In the genomic region with DNA sequence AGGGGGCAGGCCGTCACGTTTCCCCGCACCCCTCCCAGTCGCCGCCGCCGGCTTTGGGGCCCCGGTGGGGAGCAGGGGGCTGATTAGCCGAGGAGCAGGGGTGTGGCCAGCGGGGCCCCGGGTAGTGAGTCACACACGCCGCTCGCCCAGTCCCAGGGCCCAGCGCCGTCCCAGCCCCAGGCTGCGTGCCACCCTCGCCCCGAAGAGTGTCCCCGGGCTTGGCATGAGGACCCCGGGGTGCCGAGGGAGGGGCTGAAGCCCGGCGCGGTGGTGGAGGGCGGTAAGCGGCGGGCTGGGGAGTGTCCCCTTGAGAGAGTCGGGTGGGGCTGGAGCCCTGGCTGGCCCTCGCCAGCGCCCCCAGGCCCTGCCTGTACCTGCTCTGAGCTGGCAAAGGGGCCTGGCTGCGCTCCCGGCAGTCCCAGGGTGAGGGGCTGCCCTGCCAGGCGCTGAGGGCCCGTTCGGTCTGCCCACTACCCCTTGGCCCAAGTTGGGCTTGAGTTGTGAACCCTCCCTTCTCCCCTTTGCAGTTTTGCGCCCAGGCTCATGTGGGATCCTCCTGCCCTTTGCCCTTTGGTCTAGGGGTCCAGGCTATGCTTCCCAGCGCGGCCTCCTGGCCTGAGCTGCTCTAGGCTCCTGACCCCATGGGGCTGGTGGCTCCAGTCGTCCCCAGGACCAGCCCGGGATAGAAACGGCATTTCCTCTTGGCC, we compare ENCODE assay signal across 8 cellular contexts.
DNase-seq lines count a peak whose midpoint lies in the region; TF ChIP-seq lines count a peak whose summit lies in the region.

No MANE protein-coding gene starts in this region.

- DNase-seq in activated naive CD4-positive, alpha-beta T cell treated with Interleukin-2 at 50 U/mL for 16 hours: peak; percentile 46
- no peak for DNase-seq in activated naive CD4-positive, alpha-beta T cell (lab: John Stamatoyannopoulos, UW)
- DNase-seq in T-helper 9 cell (peak; percentile 8), cardiac fibroblast (ENCODE audit: low read depth in 2 of 2) (peak; percentile 53 to 67), kidney tubule cell (ENCODE audit: low spot score) (peak; percentile 75), NCI-H1436 treated with DMSO at 0.1 percent for 48 hours (lab: John Stamatoyannopoulos, UW) (no peak)
- DNase-seq in stimulated activated CD4-positive, alpha-beta T cell treated with anti-CD3 and anti-CD28 coated beads, TNF-alpha, amount 100 ng/mL, for 4 hours (ENCODE audit: low read depth in 3 of 3): peak; percentile 8 to 18 (median 13)
- no peak for DNase-seq in NK-92 treated with Interleukin-12 subunit alpha and Interleukin-12 subunit beta, amount 100 ng/mL, for 24 hours (lab: John Stamatoyannopoulos, UW)

- peak overlapping the region; percentile 46 for H3K4me3 ChIP-seq in cardiac fibroblast (replicated peaks in 1 of 2; ENCODE audit: low read depth in 2 of 2, low read length in 2 of 2)

- TF ChIP-seq CTCF in cardiac fibroblast (IDR thresholded peaks at IDR 0.05; ENCODE audit: low read depth, low read length): no peak

Comparison
In these comparisons a context has a peak if more than half of its experiments do, and no peak if none do; other contexts are left out.
1. DNase-seq: peak in activated naive CD4-positive, alpha-beta T cell treated with Interleukin-2 at 50 U/mL for 16 hours (single experiment), T-helper 9 cell (single experiment), cardiac fibroblast (2 of 2), kidney tubule cell (single experiment) and stimulated activated CD4-positive, alpha-beta T cell treated with anti-CD3 and anti-CD28 coated beads, TNF-alpha, amount 100 ng/mL, for 4 hours (3 of 3); none in activated naive CD4-positive, alpha-beta T cell (0 of 4), NK-92 treated with Interleukin-12 subunit alpha and Interleukin-12 subunit beta, amount 100 ng/mL, for 24 hours (single experiment) and NCI-H1436 treated with DMSO at 0.1 percent for 48 hours (single experiment).